Comparison of ENCODE assay signal across 22 cellular contexts in the genomic region with DNA sequence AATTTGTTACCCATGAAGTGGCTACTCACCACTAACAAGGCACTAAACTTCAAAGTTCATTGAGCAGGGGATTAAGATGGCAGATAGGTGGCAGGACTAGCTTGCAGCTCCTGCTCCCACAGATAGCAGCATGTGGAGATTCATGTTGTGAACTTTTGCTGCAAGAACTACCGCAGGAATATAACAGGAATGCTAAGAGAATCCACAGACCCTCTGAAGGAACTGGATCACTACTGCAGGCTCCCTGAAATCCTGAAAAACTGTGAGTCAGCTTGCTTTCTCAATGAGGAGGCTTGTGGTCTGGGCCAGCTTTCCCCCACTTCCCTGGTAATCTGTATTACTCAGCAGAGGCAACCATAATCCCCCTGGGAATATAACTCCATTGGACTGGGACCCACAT.
A peak's percentile ranks its signal among the peaks of the same experiment; 100 is the strongest.
DNase-seq lines count a peak whose midpoint lies in the region; ATAC-seq and TF ChIP-seq lines count a peak whose summit lies in the region.
"Had no signal": no experiment of that assay in that cellular context is flagged by ENCODE, and none has a peak within 500 bp of the region (broad histone marks: within the 10 kb centered on the region; RNA-seq: fewer than 3 reads in every experiment).

No MANE protein-coding gene starts in this region.

- H3K27me3 Mint-ChIP-seq in activated T-helper 1 cell treated with anti-CD3 and anti-CD28 coated beads, Interleukin-12 subunit alpha, Interleukin-12 subunit beta, Interleukin-2, Interleukin-4 antibody, amounts not matched to agents 30 ng/mL and 10 ng/mL and 1 ng/mL, durations not matched to agents 14 hours and 24 hours and 36 hours (ENCODE audit: insufficient read depth) = no peaks in the 10 kb centered on the region
- H3K27me3 Mint-ChIP-seq: CD8-positive, alpha-beta memory T cell had no signal

- H3K27ac Mint-ChIP-seq in activated T-helper 1 cell treated with anti-CD3 and anti-CD28 coated beads, Interleukin-12 subunit alpha, Interleukin-12 subunit beta, Interleukin-2, Interleukin-4 antibody, amounts not matched to agents 30 ng/mL and 10 ng/mL and 1 ng/mL, durations not matched to agents 14 hours and 24 hours and 36 hours = no peak overlapping the region
- H3K27ac Mint-ChIP-seq: CD8-positive, alpha-beta memory T cell; GM23338 had no signal

- H3K9me3 ChIP-seq in A673 (ENCODE audit: low read depth, low read length, poor library complexity, severe bottlenecking) = no peaks in the 10 kb centered on the region
- H3K9me3 ChIP-seq: BLaER1, MG63, Peyer's patch had no signal

- H3K36me3 Mint-ChIP-seq in activated T-helper 1 cell treated with anti-CD3 and anti-CD28 coated beads, Interleukin-12 subunit alpha, Interleukin-12 subunit beta, Interleukin-2, Interleukin-4 antibody, amounts not matched to agents 30 ng/mL and 10 ng/mL and 1 ng/mL, durations not matched to agents 14 hours and 24 hours and 36 hours (ENCODE audit: low read depth) = no peaks in the 10 kb centered on the region
- H3K36me3 Mint-ChIP-seq: CD8-positive, alpha-beta memory T cell had no signal

- H3K4me3 Mint-ChIP-seq in activated T-helper 1 cell treated with anti-CD3 and anti-CD28 coated beads, Interleukin-12 subunit alpha, Interleukin-12 subunit beta, Interleukin-2, Interleukin-4 antibody, amounts not matched to agents 30 ng/mL and 10 ng/mL and 1 ng/mL, durations not matched to agents 14 hours and 24 hours and 36 hours = no peak overlapping the region
- H3K4me3 Mint-ChIP-seq: CD8-positive, alpha-beta memory T cell; GM23338 had no signal

- H3K4me1 ChIP-seq in ACC112 (ENCODE audit: control insufficient read depth, insufficient read depth, low read length, unreplicated experiment) (peaks cover 19% of the 10 kb centered on the region), A673 (ENCODE audit: insufficient read depth, low read length, poor library complexity, severe bottlenecking) (no peaks in the 10 kb centered on the region)
- H3K4me1 ChIP-seq: Peyer's patch had no signal

- H3K27ac ChIP-seq in ACC112 (ENCODE audit: low read depth, low read length) (peak overlapping the region; percentile 19; the same call in 1 of the 2 replicates), brain microvascular endothelial cell (no peak overlapping the region), A673 (ENCODE audit: low read depth, low read length, poor library complexity, severe bottlenecking) (no peak overlapping the region)
- H3K27ac ChIP-seq: BLaER1, Peyer's patch had no signal

- intact Hi-C loops in A673 (cut with micrococcal nuclease; ENCODE audit: unreplicated experiment) = no loop called here
- intact Hi-C loops in activated T-helper 1 cell treated with anti-CD3 and anti-CD28 coated beads, Interleukin-12 subunit alpha, Interleukin-12 subunit beta, Interleukin-2, Interleukin-4 antibody, amounts not matched to agents 30 ng/mL and 10 ng/mL and 1 ng/mL, durations not matched to agents 14 hours and 24 hours and 36 hours (cut with micrococcal nuclease) = no loop called here

- H3K27me3 ChIP-seq in ACC112 (ENCODE audit: insufficient read depth, low read length) (no peaks in the 10 kb centered on the region), brain microvascular endothelial cell (replicated peaks) (no peaks in the 10 kb centered on the region), A673 (replicated peaks; ENCODE audit: insufficient read depth, low read depth, low read length, poor library complexity) (no peaks in the 10 kb centered on the region)
- H3K27me3 ChIP-seq: BLaER1, MG63, Peyer's patch had no signal

- CTCF ChIA-PET in A673 (lab: Charles Lee) = no interaction called here

- no peaks in the 10 kb centered on the region for H3K36me3 ChIP-seq in ACC112 (ENCODE audit: insufficient read depth, low read length)
- no peaks in the 10 kb centered on the region for H3K36me3 ChIP-seq in brain microvascular endothelial cell (replicated peaks)
- no peaks in the 10 kb centered on the region for H3K36me3 ChIP-seq in A673 (ENCODE audit: insufficient read depth, low read length, poor library complexity, severe bottlenecking)
- H3K36me3 ChIP-seq: BLaER1, MG63, Peyer's patch had no signal

- no peak for TF ChIP-seq CTCF in NB4 (IDR thresholded peaks at IDR 0.05; ENCODE audit: low read depth, low read length)
- peak; percentile 45 for TF ChIP-seq CTCF in brain microvascular endothelial cell (IDR thresholded peaks at IDR 0.05; ENCODE audit: low read depth, low read length, missing control alignments)
- TF ChIP-seq CTCF in A673 (conservative IDR thresholded peaks at IDR 0.05; ENCODE audit: low read depth, low read length) = no peak

- no TSS peak for BruUV-seq in A673 (replicated peaks; lab: Mats Ljungman, UMichigan)

- H3K4me1 Mint-ChIP-seq in activated T-helper 1 cell treated with anti-CD3 and anti-CD28 coated beads, Interleukin-12 subunit alpha, Interleukin-12 subunit beta, Interleukin-2, Interleukin-4 antibody, amounts not matched to agents 30 ng/mL and 10 ng/mL and 1 ng/mL, durations not matched to agents 14 hours and 24 hours and 36 hours (ENCODE audit: low read depth) = no peaks in the 10 kb centered on the region
- H3K4me1 Mint-ChIP-seq: CD8-positive, alpha-beta memory T cell had no signal

- POLR2A ChIA-PET in A673 (lab: Charles Lee; ENCODE audit: low non-redundant PET) = no interaction called here

- ATAC-seq in GM21619 (IDR thresholded peaks at IDR 0.05; ENCODE audit: unreplicated experiment) (no peak), HG03521 (IDR thresholded peaks at IDR 0.05; ENCODE audit: unreplicated experiment) (no peak)
- ATAC-seq: GM12878, GM23338 had no signal

- H3K79me2 ChIP-seq in ACC112 (ENCODE audit: control insufficient read depth, insufficient read depth, low read length, unreplicated experiment) = no peaks in the 10 kb centered on the region

- no peak for TF ChIP-seq POLR2A in NB4 (IDR thresholded peaks at IDR 0.05; ENCODE audit: extremely low read depth, insufficient read length)

- peak; percentile 2 for DNase-seq in NB4 (ENCODE audit: low read depth)
- peak; percentile 32 for DNase-seq in brain microvascular endothelial cell
- peak; percentile 56 for DNase-seq in islet precursor cell
- DNase-seq in A673 (ENCODE audit: low spot score) = no peak
- no peak for DNase-seq in activated T-helper 1 cell treated with anti-CD3 and anti-CD28 coated beads, Interleukin-12 subunit alpha, Interleukin-12 subunit beta, Interleukin-2, Interleukin-4 antibody, amounts not matched to agents 30 ng/mL and 10 ng/mL and 1 ng/mL, durations not matched to agents 14 hours and 24 hours and 36 hours (ENCODE audit: low spot score)
- DNase-seq: 8988T; CD8-positive, alpha-beta memory T cell; DMS79 treated with DMSO at 0.1 percent for 48 hours; GDM1; KBM-7; MG63; NCI-H1092 treated with DMSO at 0.1 percent for 48 hours; NCI-H2081 treated with DMSO at 0.1 percent for 48 hours; NCI-H524 treated with DMSO at 0.1 percent for 48 hours; Peyer's patch; Right ventricle myocardium superior had no signal

- H2AFZ ChIP-seq in ACC112 (ENCODE audit: low read length, unreplicated experiment) = no peak overlapping the region
- H2AFZ ChIP-seq: GM23338 had no signal

- peak overlapping the region; percentile 16; the same call in 1 of the 2 replicates for H3K4me3 ChIP-seq in ACC112 (ENCODE audit: low read depth, low read length)
- H3K4me3 ChIP-seq in NB4 (ENCODE audit: low read depth, low read length) = no peak overlapping the region
- no peak overlapping the region for H3K4me3 ChIP-seq in brain microvascular endothelial cell (ENCODE audit: low read depth, low read length)
- H3K4me3 ChIP-seq in A673 (ENCODE audit: low read depth, low read length, poor library complexity, severe bottlenecking) = no peak overlapping the region
- H3K4me3 ChIP-seq: BLaER1, GM12878, GM23338, MG63, Peyer's patch had no signal

- in situ Hi-C loops in brain microvascular endothelial cell (cut with HindIII; ENCODE audit: low pct_ligation_motif_present, low sequenced_read_pairs) = no loop called here

- H3K9me3 Mint-ChIP-seq in activated T-helper 1 cell treated with anti-CD3 and anti-CD28 coated beads, Interleukin-12 subunit alpha, Interleukin-12 subunit beta, Interleukin-2, Interleukin-4 antibody, amounts not matched to agents 30 ng/mL and 10 ng/mL and 1 ng/mL, durations not matched to agents 14 hours and 24 hours and 36 hours = peaks cover 8% of the 10 kb centered on the region
- H3K9me3 Mint-ChIP-seq: GM23338 had no signal

Comparison
In these comparisons a context has a peak if more than half of its experiments do, and no peak if none do; other contexts are left out.
1. DNase-seq: peak in NB4 (single experiment), brain microvascular endothelial cell (single experiment) and islet precursor cell (single experiment); none in A673 (single experiment) and activated T-helper 1 cell treated with anti-CD3 and anti-CD28 coated beads, Interleukin-12 subunit alpha, Interleukin-12 subunit beta, Interleukin-2, Interleukin-4 antibody, amounts not matched to agents 30 ng/mL and 10 ng/mL and 1 ng/mL, durations not matched to agents 14 hours and 24 hours and 36 hours (single experiment).